8 cellular contexts compared by ENCODE assay signal in the genomic region with DNA sequence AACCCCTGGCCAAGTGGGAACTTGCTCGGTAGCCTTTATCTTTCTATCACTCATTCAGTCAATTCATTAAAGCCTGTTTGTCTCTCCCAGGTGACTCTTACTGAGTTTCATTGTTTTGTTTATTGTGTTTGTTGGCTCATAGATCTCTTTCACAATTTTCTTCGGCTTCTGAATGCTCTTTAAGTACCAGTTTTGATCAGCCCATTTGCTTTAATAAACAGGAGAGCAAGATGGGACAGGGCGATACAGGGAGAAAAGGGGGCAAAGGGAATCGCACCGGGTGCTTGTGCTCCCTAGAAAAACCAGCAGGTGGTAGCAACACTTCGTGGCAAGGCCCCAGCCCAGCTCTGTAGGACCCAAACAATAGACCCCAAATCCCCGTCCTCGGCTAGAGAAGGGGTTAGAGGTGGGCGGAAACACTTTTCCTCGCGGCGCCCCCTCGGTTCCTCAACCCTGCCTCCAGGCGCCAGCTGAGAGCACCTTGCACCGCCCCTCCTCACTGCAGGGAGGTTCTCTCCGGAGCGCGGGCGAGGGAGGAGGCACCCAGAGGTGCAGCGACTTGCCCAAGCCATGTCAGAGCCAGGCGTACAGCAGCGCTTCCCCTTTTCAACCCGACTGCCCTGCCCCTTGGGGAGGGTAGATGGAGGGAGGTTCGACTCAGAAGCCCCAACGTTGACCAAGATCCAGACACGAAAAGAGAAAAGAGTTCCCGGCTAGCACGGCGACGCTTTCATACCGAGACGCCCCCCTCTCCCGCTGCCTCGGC. TPM values are rescaled to one million over a fixed set of nuclear protein-coding genes. Genes with fewer than 3 reads are reported as not detected.
A peak's percentile ranks its signal among the peaks of the same experiment; 100 is the strongest.
DNase-seq lines count a peak whose midpoint lies in the region; ATAC-seq, FAIRE-seq and TF ChIP-seq lines count a peak whose summit lies in the region.

No MANE protein-coding gene starts in this region.

- H3K4me3 ChIP-seq in HUES64 (ENCODE audit: low read length) (peak overlapping the region; percentile 97), heart left ventricle (peak overlapping the region; percentile 39 to 86 (median 68))

- no peaks in the 10 kb centered on the region for H3K36me3 ChIP-seq in HUES64 (ENCODE audit: insufficient read depth, low read length)
- no peaks in the 10 kb centered on the region for H3K36me3 ChIP-seq in heart left ventricle

- 2% methylated on average over 34 of the region's 34 CpGs for WGBS in HUES64
- WGBS in heart left ventricle, 4 donors = 0 to 1% (median 1%) methylated on average over 25 to 34 of the region's 34 CpGs

- ATAC-seq in GM21528 (IDR thresholded peaks at IDR 0.05; ENCODE audit: low FRiP score, unreplicated experiment) = peak; percentile 92
- peak; percentile 89 for ATAC-seq in SK-N-SH treated with all-trans-retinoic acid at 6 μM for 48 hours
- peak; percentile 84 for ATAC-seq in activated naive CD8-positive, alpha-beta T cell treated with anti-CD3 and anti-CD28 coated beads, Interleukin-2, amount 10 ng/mL, durations not matched to agents 7 days and 5 days (ENCODE audit: low read depth)
- ATAC-seq in heart left ventricle = peak; percentile 57 to 81 (median 76)

- no peaks in the 10 kb centered on the region for H3K9me3 Mint-ChIP-seq in activated naive CD8-positive, alpha-beta T cell treated with anti-CD3 and anti-CD28 coated beads, Interleukin-2, amount 10 ng/mL, durations not matched to agents 7 days and 5 days

- peaks cover 23% of the 10 kb centered on the region for H3K27me3 Mint-ChIP-seq in activated naive CD8-positive, alpha-beta T cell treated with anti-CD3 and anti-CD28 coated beads, Interleukin-2, amount 10 ng/mL, durations not matched to agents 7 days and 5 days

- peak overlapping the region; percentile 72 for H3K27ac Mint-ChIP-seq in activated naive CD8-positive, alpha-beta T cell treated with anti-CD3 and anti-CD28 coated beads, Interleukin-2, amount 10 ng/mL, durations not matched to agents 7 days and 5 days

- peak; percentile 52 for DNase-seq in EL
- DNase-seq in activated naive CD8-positive, alpha-beta T cell treated with anti-CD3 and anti-CD28 coated beads, Interleukin-2, amount 10 ng/mL, durations not matched to agents 7 days and 5 days = peak; percentile 78
- peak; percentile 41 to 80 (median 63) for DNase-seq in heart left ventricle
- DNase-seq in posterior cingulate gyrus = peak in 6 of 10 donors; percentile 59 to 94 (median 74)
- peak; percentile 73 for DNase-seq in urothelium cell line (ENCODE audit: low spot score)

- no peak for FAIRE-seq in urothelium cell line (lab: Jason Lieb, UNC)

- POLR2A ChIA-PET in activated naive CD8-positive, alpha-beta T cell treated with anti-CD3 and anti-CD28 coated beads, Interleukin-2, amount 10 ng/mL, durations not matched to agents 7 days and 5 days (lab: Charles Lee) = interaction anchor here (0.9 kb wide), 1 partner anchor 12 kb away, joined by 3 read pairs; no protein-coding TSS in a partner anchor

- H3K27me3 ChIP-seq in HUES64 (ENCODE audit: insufficient read depth, low read length) = peaks cover 22% of the 10 kb centered on the region
- H3K27me3 ChIP-seq in heart left ventricle = peaks cover 0 to 16% (median 0%) of the 10 kb centered on the region in 9 donors

- H3K4me1 Mint-ChIP-seq in activated naive CD8-positive, alpha-beta T cell treated with anti-CD3 and anti-CD28 coated beads, Interleukin-2, amount 10 ng/mL, durations not matched to agents 7 days and 5 days = peaks cover 11% of the 10 kb centered on the region

- H3K36me3 Mint-ChIP-seq in activated naive CD8-positive, alpha-beta T cell treated with anti-CD3 and anti-CD28 coated beads, Interleukin-2, amount 10 ng/mL, durations not matched to agents 7 days and 5 days = no peaks in the 10 kb centered on the region

- H3K27ac ChIP-seq in HUES64 (ENCODE audit: low read depth, low read length) (no peak overlapping the region), heart left ventricle (peak overlapping the region in 9 of 12 donors; percentile 12 to 69 (median 61))

- peaks cover 15% of the 10 kb centered on the region for H3K4me1 ChIP-seq in HUES64 (ENCODE audit: insufficient read depth, low read length)
- H3K4me1 ChIP-seq in heart left ventricle = peaks cover 0 to 28% (median 9%) of the 10 kb centered on the region in 12 donors

- peak overlapping the region; percentile 93 for H3K4me3 Mint-ChIP-seq in activated naive CD8-positive, alpha-beta T cell treated with anti-CD3 and anti-CD28 coated beads, Interleukin-2, amount 10 ng/mL, durations not matched to agents 7 days and 5 days

- TF ChIP-seq POLR2A in heart left ventricle (IDR thresholded peaks at IDR 0.05) = no peak

- peak; percentile 50 to 88 (median 72) for TF ChIP-seq CTCF in heart left ventricle (IDR thresholded peaks at IDR 0.05)

- intact Hi-C loops in heart left ventricle (cut with DNase I) = loop anchor here (1.0 to 10.0 kb wide), 10 partner anchors 12 to 363 kb away; no protein-coding TSS in a partner anchor
- intact Hi-C loops in posterior cingulate gyrus (cut with DNase I) = loop anchor here (1.0 to 2.0 kb wide), 3 partner anchors 149 to 361 kb away; no protein-coding TSS in a partner anchor

- peak overlapping the region; percentile 67 for H3K9ac ChIP-seq in HUES64 (ENCODE audit: low read depth, low read length)

- no peaks in the 10 kb centered on the region for H3K9me3 ChIP-seq in HUES64 (ENCODE audit: insufficient read depth, low read depth, low read length)
- no peaks in the 10 kb centered on the region for H3K9me3 ChIP-seq in heart left ventricle

TF ChIP-seq in SK-N-SH treated with all-trans-retinoic acid at 6 μM for 48 hours, 23 proteins besides CTCF, POLR2A, EP300 and RAD21:
- TF ChIP-seq ARNTL (CRISPR knock-in tag; IDR thresholded peaks at IDR 0.05; ENCODE audit: borderline replicate concordance, low read depth) (no peak), ZFP3 (CRISPR knock-in tag; IDR thresholded peaks at IDR 0.05) (no peak), BACH2 (CRISPR knock-in tag; IDR thresholded peaks at IDR 0.05; ENCODE audit: borderline replicate concordance) (no peak), ZFP30 (CRISPR knock-in tag; IDR thresholded peaks at IDR 0.05) (no peak), ESRRG (CRISPR knock-in tag; IDR thresholded peaks at IDR 0.05) (no peak), SNAI2 (CRISPR knock-in tag; IDR thresholded peaks at IDR 0.05) (no peak), ZNF70 (CRISPR knock-in tag; IDR thresholded peaks at IDR 0.05) (no peak), ZNF8 (CRISPR knock-in tag; IDR thresholded peaks at IDR 0.05) (no peak), PPARA (CRISPR knock-in tag; IDR thresholded peaks at IDR 0.05; ENCODE audit: borderline replicate concordance) (no peak)
- TF ChIP-seq, protein P1, sequence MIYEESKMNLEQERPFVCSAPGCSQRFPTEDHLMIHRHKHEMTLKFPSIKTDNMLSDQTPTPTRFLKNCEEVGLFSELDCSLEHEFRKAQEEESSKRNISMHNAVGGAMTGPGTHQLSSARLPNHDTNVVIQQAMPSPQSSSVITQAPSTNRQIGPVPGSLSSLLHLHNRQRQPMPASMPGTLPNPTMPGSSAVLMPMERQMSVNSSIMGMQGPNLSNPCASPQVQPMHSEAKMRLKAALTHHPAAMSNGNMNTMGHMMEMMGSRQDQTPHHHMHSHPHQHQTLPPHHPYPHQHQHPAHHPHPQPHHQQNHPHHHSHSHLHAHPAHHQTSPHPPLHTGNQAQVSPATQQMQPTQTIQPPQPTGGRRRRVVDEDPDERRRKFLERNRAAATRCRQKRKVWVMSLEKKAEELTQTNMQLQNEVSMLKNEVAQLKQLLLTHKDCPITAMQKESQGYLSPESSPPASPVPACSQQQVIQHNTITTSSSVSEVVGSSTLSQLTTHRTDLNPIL (CRISPR knock-in tag; IDR thresholded peaks at IDR 0.05; ENCODE audit: low read depth) = no peak

RNA-seq across cellular contexts. Expression of a gene that starts 1.0 kb away (rescaled TPM):
- polyA plus RNA-seq in HUES64 (2013, experiment 1 of 2) = 6.9 TPM
- polyA plus RNA-seq in HUES64 (2013, experiment 2 of 2) = 8.6 TPM
- total RNA-seq in activated naive CD8-positive, alpha-beta T cell treated with anti-CD3 and anti-CD28 coated beads, Interleukin-2, amount 10 ng/mL, durations not matched to agents 7 days and 5 days = 10 to 100 TPM; 20.1 to 25.2 TPM
- total RNA-seq in heart left ventricle = 10 to 100 TPM in 1 of 9 donors, 1 to 10 TPM in 8; 1.5 to 20.3 (median 3.3) TPM
- polyA plus RNA-seq in heart left ventricle = 1 to 10 TPM; 1.6 to 4.2 TPM

RNA-seq across cellular contexts. Expression of a gene that starts 31.6 kb away (rescaled TPM):
- polyA plus RNA-seq in HUES64 (2013, experiment 1 of 2) = 0.25 TPM
- polyA plus RNA-seq in HUES64 (2013, experiment 2 of 2) = 0.25 TPM
- not detected for total RNA-seq in activated naive CD8-positive, alpha-beta T cell treated with anti-CD3 and anti-CD28 coated beads, Interleukin-2, amount 10 ng/mL, durations not matched to agents 7 days and 5 days
- under 1 TPM in 1 of 9 donors, not detected in 8; 0.68 TPM for total RNA-seq in heart left ventricle
- polyA plus RNA-seq in heart left ventricle = not detected
